In genomic region chr6:132246632-132247270, GRCh38 we compare ENCODE assay signal across 28 cellular contexts.
"Had no signal": no experiment of that assay in that cellular context is flagged by ENCODE, and none has a peak within 500 bp of the region (broad histone marks: within the 10 kb centered on the region; RNA-seq: fewer than 3 reads in every experiment).

No MANE protein-coding gene starts in this region.

- H3K27ac ChIP-seq: ascending aorta, body of pancreas, Peyer's patch had no signal

- H3K36me3 Mint-ChIP-seq: activated CD4-positive, alpha-beta memory T cell treated with anti-CD3 and anti-CD28 coated beads for 36 hours; activated naive CD4-positive, alpha-beta T cell treated with anti-CD3 and anti-CD28 coated beads, Interleukin-2, amount 50 U/mL, for 72 hours; T-cell had no signal

- H3K4me3 ChIP-seq: ascending aorta, body of pancreas, Peyer's patch had no signal

- DNase-seq: activated CD4-positive, alpha-beta memory T cell treated with anti-CD3 and anti-CD28 coated beads for 36 hours; activated CD4-positive, alpha-beta T cell treated with anti-CD3 and anti-CD28 coated beads, Interleukin-2, amount 10 ng/mL, durations not matched to agents 7 days and 5 days; activated CD4-positive, CD25-positive, alpha-beta regulatory T cell; activated CD8-positive, alpha-beta memory T cell treated with anti-CD3 and anti-CD28 coated beads for 24 hours; activated effector memory CD4-positive, alpha-beta T cell treated with anti-CD3 and anti-CD28 coated beads, Interleukin-2, amount 50 U/mL, for 16 hours; activated naive CD4-positive, alpha-beta T cell treated with Interleukin-2 at 50 U/mL for 16 hours; activated naive CD8-positive, alpha-beta T cell treated with anti-CD3 and anti-CD28 coated beads, Interleukin-2, amount 50 U/mL, for 24 hours; activated T-cell treated with anti-CD3 and anti-CD28 coated beads, Interleukin-2, amount 50 U/mL, for 4 hours; amniotic stem cell; body of pancreas; KG1; NCI-H1092; NCI-H1417 treated with DMSO at 0.1 percent for 48 hours; NCI-H1694; NCI-H2029; NCI-H2107; NCI-H345; NCI-H510A; NCI-H526 treated with DMSO at 0.1 percent for 48 hours; NCI-H82; Peyer's patch; SHP77 treated with DMSO at 0.1 percent for 48 hours; T-cell; T-helper 2 cell; T1000 had no signal

- H3K4me1 Mint-ChIP-seq: activated CD4-positive, alpha-beta T cell treated with anti-CD3 and anti-CD28 coated beads, Interleukin-2, amount 10 ng/mL, durations not matched to agents 7 days and 5 days; activated naive CD8-positive, alpha-beta T cell treated with anti-CD3 and anti-CD28 coated beads, Interleukin-2, amount 50 U/mL, for 24 hours; T-cell had no signal

- H3K36me3 ChIP-seq: ascending aorta, Peyer's patch had no signal

- H3K27me3 Mint-ChIP-seq: activated CD4-positive, alpha-beta T cell treated with anti-CD3 and anti-CD28 coated beads, Interleukin-2, amount 10 ng/mL, durations not matched to agents 7 days and 5 days had no signal

- H3K9me3 Mint-ChIP-seq: activated CD4-positive, alpha-beta memory T cell treated with anti-CD3 and anti-CD28 coated beads for 36 hours; activated CD4-positive, alpha-beta T cell treated with anti-CD3 and anti-CD28 coated beads, Interleukin-2, amount 10 ng/mL, durations not matched to agents 7 days and 5 days; activated naive CD4-positive, alpha-beta T cell treated with anti-CD3 and anti-CD28 coated beads, Interleukin-2, amount 50 U/mL, for 72 hours; activated naive CD8-positive, alpha-beta T cell treated with anti-CD3 and anti-CD28 coated beads, Interleukin-2, amount 50 U/mL, for 24 hours; activated T-cell treated with anti-CD3 and anti-CD28 coated beads, Interleukin-2, amount 50 U/mL, for 4 hours; T-cell had no signal

- H3K27ac Mint-ChIP-seq: activated CD4-positive, alpha-beta memory T cell treated with anti-CD3 and anti-CD28 coated beads for 36 hours; activated CD4-positive, alpha-beta T cell treated with anti-CD3 and anti-CD28 coated beads, Interleukin-2, amount 10 ng/mL, durations not matched to agents 7 days and 5 days; activated naive CD4-positive, alpha-beta T cell treated with anti-CD3 and anti-CD28 coated beads, Interleukin-2, amount 50 U/mL, for 72 hours; activated naive CD8-positive, alpha-beta T cell treated with anti-CD3 and anti-CD28 coated beads, Interleukin-2, amount 50 U/mL, for 24 hours; T-cell had no signal

- H3K27me3 ChIP-seq: ascending aorta, body of pancreas, Peyer's patch had no signal

- H3K4me3 Mint-ChIP-seq: activated CD4-positive, alpha-beta memory T cell treated with anti-CD3 and anti-CD28 coated beads for 36 hours; activated CD4-positive, alpha-beta T cell treated with anti-CD3 and anti-CD28 coated beads, Interleukin-2, amount 10 ng/mL, durations not matched to agents 7 days and 5 days; activated naive CD8-positive, alpha-beta T cell treated with anti-CD3 and anti-CD28 coated beads, Interleukin-2, amount 50 U/mL, for 24 hours; activated T-cell treated with anti-CD3 and anti-CD28 coated beads, Interleukin-2, amount 50 U/mL, for 4 hours; T-cell had no signal

- H3K4me1 ChIP-seq: ascending aorta, body of pancreas, Peyer's patch had no signal

- ATAC-seq: activated naive CD4-positive, alpha-beta T cell treated with anti-CD3 and anti-CD28 coated beads, Interleukin-2, amount 50 U/mL, for 72 hours; activated naive CD8-positive, alpha-beta T cell treated with anti-CD3 and anti-CD28 coated beads, Interleukin-2, amount 50 U/mL, for 24 hours; activated T-cell treated with anti-CD3 and anti-CD28 coated beads, Interleukin-2, amount 50 U/mL, for 4 hours; body of pancreas; T-cell had no signal

- FAIRE-seq: TTC549 had no signal

- H3K9me3 ChIP-seq: ascending aorta, body of pancreas, Peyer's patch had no signal
